Comparison of ENCODE assay signal across 18 cellular contexts in the genomic region with DNA sequence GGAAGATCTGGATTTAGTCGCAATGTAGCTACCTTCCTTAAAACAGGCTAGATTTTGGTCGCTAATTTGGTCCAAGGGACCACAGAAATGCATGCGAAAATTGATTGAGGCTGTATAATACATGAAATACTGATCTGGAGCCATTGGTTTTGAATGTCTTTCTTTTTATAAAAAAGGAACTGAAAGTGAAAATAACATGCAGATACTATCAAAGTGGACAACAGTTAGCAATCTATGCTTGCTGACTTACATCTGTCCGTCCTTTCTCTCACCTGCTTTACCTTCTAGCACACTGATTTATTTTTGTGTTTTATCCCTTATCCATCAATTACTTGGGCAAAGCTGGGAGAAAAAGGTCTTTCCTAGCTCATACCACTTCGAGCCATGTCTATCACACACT.
DNase-seq lines count a peak whose midpoint lies in the region; ATAC-seq and TF ChIP-seq lines count a peak whose summit lies in the region.
"Had no signal": no experiment of that assay in that cellular context is flagged by ENCODE, and none has a peak within 500 bp of the region (broad histone marks: within the 10 kb centered on the region; RNA-seq: fewer than 3 reads in every experiment).

No MANE protein-coding gene starts in this region.

- H3K4me2 ChIP-seq in DOHH2 (ENCODE audit: low read length): 0 out of 2 replicates have a peak overlapping the region, but pooled peaks have one; percentile 22
- H3K4me2 ChIP-seq in OCI-LY1 (ENCODE audit: low read length): peak overlapping the region; percentile 40

- H3K9me2 ChIP-seq in DOHH2 (replicated peaks; ENCODE audit: control insufficient read depth, low read length) (no peaks in the 10 kb centered on the region), OCI-LY1 (ENCODE audit: low read depth, low read length) (no peaks in the 10 kb centered on the region)

- H3F3A ChIP-seq in DOHH2 (ENCODE audit: control insufficient read depth, insufficient read depth): no peaks in the 10 kb centered on the region
- no peaks in the 10 kb centered on the region for H3F3A ChIP-seq in OCI-LY1 (ENCODE audit: insufficient read depth, low read length)

- no peak overlapping the region for H3K4me3 ChIP-seq in DOHH2 (ENCODE audit: low read length)
- no peak overlapping the region for H3K4me3 ChIP-seq in OCI-LY1 (ENCODE audit: low read depth, low read length, poor library complexity, severe bottlenecking)
- H3K4me3 ChIP-seq: coronary artery, left ventricle myocardium inferior, SK-N-MC had no signal

- H3K4me1 Mint-ChIP-seq in activated naive CD8-positive, alpha-beta T cell treated with anti-CD3 and anti-CD28 coated beads for 36 hours: no peaks in the 10 kb centered on the region
- no peaks in the 10 kb centered on the region for H3K4me1 Mint-ChIP-seq in Calu3 (ENCODE audit: low read depth, unreplicated experiment)
- H3K4me1 Mint-ChIP-seq: activated CD4-positive, alpha-beta T cell treated with anti-CD3 and anti-CD28 coated beads, Interleukin-2, amount 10 ng/mL, durations not matched to agents 24 days and 14 days; activated naive CD4-positive, alpha-beta T cell treated with anti-CD3 and anti-CD28 coated beads, Interleukin-2, amount 10 ng/mL, durations not matched to agents 7 days and 5 days had no signal

- no peaks in the 10 kb centered on the region for H3K27me3 Mint-ChIP-seq in activated naive CD8-positive, alpha-beta T cell treated with anti-CD3 and anti-CD28 coated beads for 36 hours
- H3K27me3 Mint-ChIP-seq in Calu3 (ENCODE audit: unreplicated experiment): no peaks in the 10 kb centered on the region
- H3K27me3 Mint-ChIP-seq: activated CD4-positive, alpha-beta T cell treated with anti-CD3 and anti-CD28 coated beads, Interleukin-2, amount 10 ng/mL, durations not matched to agents 24 days and 14 days; activated naive CD4-positive, alpha-beta T cell treated with anti-CD3 and anti-CD28 coated beads, Interleukin-2, amount 10 ng/mL, durations not matched to agents 7 days and 5 days had no signal

- intact Hi-C loops in sciatic nerve (cut with DNase I): no loop called here
- intact Hi-C loops in Calu3 (cut with micrococcal nuclease; ENCODE audit: unreplicated experiment): no loop called here

- H3K79me2 ChIP-seq in DOHH2 (ENCODE audit: control insufficient read depth, low read length) (no peaks in the 10 kb centered on the region), OCI-LY1 (ENCODE audit: insufficient read depth, low read length) (no peaks in the 10 kb centered on the region)

- BruUV-seq in Calu3 (replicated peaks; lab: Mats Ljungman, UMichigan): no TSS peak

- no peak overlapping the region for H3K4me3 Mint-ChIP-seq in activated naive CD8-positive, alpha-beta T cell treated with anti-CD3 and anti-CD28 coated beads for 36 hours
- no peak overlapping the region for H3K4me3 Mint-ChIP-seq in Calu3 (ENCODE audit: low read depth, unreplicated experiment)
- H3K4me3 Mint-ChIP-seq: activated CD4-positive, alpha-beta T cell treated with anti-CD3 and anti-CD28 coated beads, Interleukin-2, amount 10 ng/mL, durations not matched to agents 24 days and 14 days; activated naive CD4-positive, alpha-beta T cell treated with anti-CD3 and anti-CD28 coated beads, Interleukin-2, amount 10 ng/mL, durations not matched to agents 7 days and 5 days had no signal

- H4K20me1 ChIP-seq in DOHH2 (ENCODE audit: control insufficient read depth, insufficient read depth, low read depth, low read length) (no peaks in the 10 kb centered on the region), OCI-LY1 (ENCODE audit: insufficient read depth, low read length) (no peaks in the 10 kb centered on the region)

- H3K36me3 ChIP-seq in DOHH2 (ENCODE audit: control insufficient read depth, low read length) (no peaks in the 10 kb centered on the region), OCI-LY1 (ENCODE audit: insufficient read depth, low read length) (no peaks in the 10 kb centered on the region)
- H3K36me3 ChIP-seq: left ventricle myocardium inferior had no signal

- no peak overlapping the region for H3K9ac ChIP-seq in OCI-LY1 (ENCODE audit: low read length)

- H3K27ac ChIP-seq in DOHH2 (ENCODE audit: low read depth, low read length): no peak overlapping the region
- H3K27ac ChIP-seq in OCI-LY1 (ENCODE audit: low read depth, low read length, poor library complexity, severe bottlenecking): no peak overlapping the region
- H3K27ac ChIP-seq: coronary artery, left ventricle myocardium inferior, SK-N-MC had no signal

- peak; percentile 73 for ATAC-seq in GM19324 (IDR thresholded peaks at IDR 0.05; ENCODE audit: low FRiP score, unreplicated experiment)
- ATAC-seq in HG03103 (IDR thresholded peaks at IDR 0.05; ENCODE audit: low read depth, unreplicated experiment): peak; percentile 54
- no peak for ATAC-seq in sciatic nerve
- ATAC-seq: HCT116, PC-3 had no signal

- CTCF ChIA-PET in Calu3 (lab: Charles Lee): no interaction called here

- DNase-seq in activated naive CD8-positive, alpha-beta T cell treated with anti-CD3 and anti-CD28 coated beads for 36 hours: no peak
- no peak for DNase-seq in sciatic nerve (ENCODE audit: low spot score)
- no peak for DNase-seq in SKM-1 (lab: John Stamatoyannopoulos, UW; ENCODE audit: unreplicated experiment)
- no peak for DNase-seq in Calu3
- DNase-seq: activated CD4-positive, alpha-beta T cell treated with anti-CD3 and anti-CD28 coated beads, Interleukin-2, amount 10 ng/mL, durations not matched to agents 24 days and 14 days; activated naive CD4-positive, alpha-beta T cell treated with anti-CD3 and anti-CD28 coated beads, Interleukin-2, amount 10 ng/mL, durations not matched to agents 7 days and 5 days; Caco-2; left ventricle myocardium inferior; NCI-H1930; PC-3; substantia nigra had no signal

- H3K27ac Mint-ChIP-seq in activated naive CD8-positive, alpha-beta T cell treated with anti-CD3 and anti-CD28 coated beads for 36 hours: no peak overlapping the region
- no peak overlapping the region for H3K27ac Mint-ChIP-seq in Calu3 (ENCODE audit: unreplicated experiment)
- H3K27ac Mint-ChIP-seq: activated CD4-positive, alpha-beta T cell treated with anti-CD3 and anti-CD28 coated beads, Interleukin-2, amount 10 ng/mL, durations not matched to agents 24 days and 14 days; activated naive CD4-positive, alpha-beta T cell treated with anti-CD3 and anti-CD28 coated beads, Interleukin-2, amount 10 ng/mL, durations not matched to agents 7 days and 5 days had no signal

- TF ChIP-seq CTCF in DOHH2 (IDR thresholded peaks at IDR 0.05; ENCODE audit: low read depth, low read length, poor library complexity, severe bottlenecking) (no peak), OCI-LY1 (IDR thresholded peaks at IDR 0.05; ENCODE audit: low read length) (no peak), Calu3 (IDR thresholded peaks at IDR 0.05; ENCODE audit: unreplicated experiment) (no peak)

- no peak overlapping the region for H2AFZ ChIP-seq in OCI-LY1 (ENCODE audit: low read length)

- H3K27me3 ChIP-seq in DOHH2 (ENCODE audit: control insufficient read depth, low read length) (no peaks in the 10 kb centered on the region), OCI-LY1 (ENCODE audit: insufficient read depth, low read length) (no peaks in the 10 kb centered on the region)

- H3K9me3 ChIP-seq in DOHH2 (ENCODE audit: control insufficient read depth, insufficient read depth, low read length) (no peaks in the 10 kb centered on the region), OCI-LY1 (ENCODE audit: low read length) (no peaks in the 10 kb centered on the region)
- H3K9me3 ChIP-seq: Caco-2, left ventricle myocardium inferior had no signal

- H3K4me1 ChIP-seq in DOHH2 (ENCODE audit: control insufficient read depth, low read length): peaks cover 3% of the 10 kb centered on the region
- H3K4me1 ChIP-seq in OCI-LY1 (ENCODE audit: insufficient read depth, low read length, severe bottlenecking): peaks cover 12% of the 10 kb centered on the region
- H3K4me1 ChIP-seq: left ventricle myocardium inferior had no signal

- H3K9me3 Mint-ChIP-seq in activated naive CD8-positive, alpha-beta T cell treated with anti-CD3 and anti-CD28 coated beads for 36 hours: peaks cover 1% of the 10 kb centered on the region
- H3K9me3 Mint-ChIP-seq in Calu3 (ENCODE audit: low read depth, unreplicated experiment): no peaks in the 10 kb centered on the region
- H3K9me3 Mint-ChIP-seq: activated CD4-positive, alpha-beta T cell treated with anti-CD3 and anti-CD28 coated beads, Interleukin-2, amount 10 ng/mL, durations not matched to agents 24 days and 14 days had no signal

- no peaks in the 10 kb centered on the region for H3K36me3 Mint-ChIP-seq in activated naive CD8-positive, alpha-beta T cell treated with anti-CD3 and anti-CD28 coated beads for 36 hours
- no peaks in the 10 kb centered on the region for H3K36me3 Mint-ChIP-seq in Calu3 (ENCODE audit: insufficient read depth, unreplicated experiment)
- H3K36me3 Mint-ChIP-seq: activated naive CD4-positive, alpha-beta T cell treated with anti-CD3 and anti-CD28 coated beads, Interleukin-2, amount 10 ng/mL, durations not matched to agents 7 days and 5 days had no signal
